12 cellular contexts compared by ENCODE assay signal in the genomic region with DNA sequence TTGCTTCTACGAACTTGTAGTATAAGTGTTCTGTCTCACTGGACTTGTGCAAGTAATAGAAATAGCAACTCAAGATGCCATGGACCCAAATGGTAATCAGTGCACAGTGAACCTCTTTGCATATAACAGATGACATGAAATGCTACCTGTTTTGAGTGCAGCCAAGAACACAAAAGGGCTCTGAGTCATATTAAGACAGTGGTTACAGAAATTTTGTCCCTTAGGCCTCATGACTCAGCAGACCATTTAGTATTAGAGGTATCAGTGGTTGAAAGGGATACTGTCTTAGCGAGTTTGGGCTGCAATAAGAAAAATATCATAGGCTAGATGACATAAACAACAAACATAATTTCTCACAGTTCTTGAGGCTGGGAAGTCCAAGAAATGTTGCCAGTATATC.
DNase-seq lines count a peak whose midpoint lies in the region; ATAC-seq and TF ChIP-seq lines count a peak whose summit lies in the region.
"Had no signal": no experiment of that assay in that cellular context is flagged by ENCODE, and none has a peak within 500 bp of the region (broad histone marks: within the 10 kb centered on the region; RNA-seq: fewer than 3 reads in every experiment).

No MANE protein-coding gene starts in this region.

- H3K4me3 ChIP-seq in breast epithelium, result no peak overlapping the region
- H3K4me3 ChIP-seq in SJCRH30, result no peak overlapping the region

- ATAC-seq in HG02642 (IDR thresholded peaks at IDR 0.05; ENCODE audit: poor library complexity, unreplicated experiment) (peak; percentile 86), HG03442 (IDR thresholded peaks at IDR 0.05; ENCODE audit: unreplicated experiment) (peak; percentile 89), HG03520 (IDR thresholded peaks at IDR 0.05; ENCODE audit: unreplicated experiment) (no peak)

- POLR2A ChIA-PET in MCF 10A (lab: Yijun Ruan, JAX), result no interaction called here

- CTCF ChIA-PET in MCF 10A (lab: Yijun Ruan, JAX), result no interaction called here

- TF ChIP-seq CTCF in MCF 10A (IDR thresholded peaks at IDR 0.05; ENCODE audit: unreplicated experiment), result no peak
- no peak for TF ChIP-seq CTCF in breast epithelium (IDR thresholded peaks at IDR 0.05)

- H3K9me3 Mint-ChIP-seq in MCF 10A (ENCODE audit: unreplicated experiment), result no peaks in the 10 kb centered on the region

- no peaks in the 10 kb centered on the region for H3K36me3 Mint-ChIP-seq in MCF 10A (ENCODE audit: insufficient read depth, unreplicated experiment)
- H3K36me3 Mint-ChIP-seq: naive B cell had no signal

- intact Hi-C loops in MCF 10A (cut with micrococcal nuclease), result loop anchor here (10.0 kb wide), 1 partner anchor 489 kb away; no protein-coding TSS in a partner anchor
- intact Hi-C loops in breast epithelium (cut with DNase I; ENCODE audit: low total_unique reads), result no loop called here

- H3K9me3 ChIP-seq in breast epithelium, result no peaks in the 10 kb centered on the region
- H3K9me3 ChIP-seq in SJCRH30 (replicated peaks), result no peaks in the 10 kb centered on the region

- no peak overlapping the region for H3K4me3 Mint-ChIP-seq in MCF 10A (ENCODE audit: unreplicated experiment)
- H3K4me3 Mint-ChIP-seq: naive B cell had no signal

- BruUV-seq in MCF 10A (replicated peaks; lab: Mats Ljungman, UMichigan), result no TSS peak

- TF ChIP-seq POLR2A in breast epithelium (IDR thresholded peaks at IDR 0.05), result no peak

- H3K27ac ChIP-seq in breast epithelium, result no peak overlapping the region
- no peak overlapping the region for H3K27ac ChIP-seq in SJCRH30
- H3K27ac ChIP-seq: 22Rv1 had no signal

- H3K4me1 ChIP-seq in breast epithelium (no peaks in the 10 kb centered on the region), SJCRH30 (no peaks in the 10 kb centered on the region)

- peak; percentile 58 for DNase-seq in MCF 10A (ENCODE audit: unreplicated experiment)
- no peak for DNase-seq in breast epithelium (ENCODE audit: low spot score in 2 of 2)
- no peak for DNase-seq in SJCRH30
- no peak for DNase-seq in iPS-NIHi7 (ENCODE audit: extremely low spot score)
- no peak for DNase-seq in cerebellum (ENCODE audit: low spot score)
- DNase-seq: Kasumi-1, naive B cell, NCI-H526 treated with DMSO at 0.1 percent for 48 hours had no signal

- no peak overlapping the region for H3K27ac Mint-ChIP-seq in MCF 10A (ENCODE audit: low read depth, unreplicated experiment)
- H3K27ac Mint-ChIP-seq: naive B cell had no signal

- H3K4me1 Mint-ChIP-seq in MCF 10A (ENCODE audit: insufficient read depth, unreplicated experiment), result no peaks in the 10 kb centered on the region
- H3K4me1 Mint-ChIP-seq: naive B cell had no signal

- H3K36me3 ChIP-seq in breast epithelium (no peaks in the 10 kb centered on the region), SJCRH30 (no peaks in the 10 kb centered on the region)

- no peaks in the 10 kb centered on the region for H3K27me3 Mint-ChIP-seq in MCF 10A (ENCODE audit: insufficient read depth, unreplicated experiment)
- H3K27me3 Mint-ChIP-seq: naive B cell had no signal

- H3K27me3 ChIP-seq in breast epithelium (no peaks in the 10 kb centered on the region), SJCRH30 (no peaks in the 10 kb centered on the region)
